1 cellular context compared by ENCODE assay signal in genomic region chr9:74952281-74953151, GRCh38.
A peak's percentile ranks its signal among the peaks of the same experiment; 100 is the strongest.
TF ChIP-seq lines count a peak whose summit lies in the region.

Gene C9orf40 (minus strand): TSS chr9:74952912. CDS start chr9:74952611, 301 bp downstream.

TF ChIP-seq in K562, 482 proteins besides CTCF, POLR2A, EP300 and RAD21 (continued from another document and continues in another):
- 0 out of 2 replicates have a peak, but pooled peaks have one; percentile 54 for TF ChIP-seq ZNF609 (CRISPR knock-in tag; IDR thresholded peaks at IDR 0.05; ENCODE audit: borderline replicate concordance)
- TF ChIP-seq POLR3G (IDR thresholded peaks at IDR 0.05; ENCODE audit: extremely low read depth, insufficient read length, insufficient replicate concordance) = no peak
- TF ChIP-seq KAT8 (IDR thresholded peaks at IDR 0.05; ENCODE audit: low read depth) = no peak
- no peak for TF ChIP-seq SIRT6 (IDR thresholded peaks at IDR 0.05; ENCODE audit: low read depth, low read length)
- TF ChIP-seq ZFP30 (CRISPR knock-in tag; IDR thresholded peaks at IDR 0.05; ENCODE audit: borderline replicate concordance) = no peak
- TF ChIP-seq MTA1 (IDR thresholded peaks at IDR 0.05; ENCODE audit: borderline replicate concordance) = no peak
- no peak for TF ChIP-seq CREBBP (IDR thresholded peaks at IDR 0.05; ENCODE audit: low read depth, low read length)
- TF ChIP-seq ZNF766 (CRISPR knock-in tag; conservative IDR thresholded peaks at IDR 0.05) = peak; percentile 65
- TF ChIP-seq ZBTB11 (CRISPR knock-in tag; IDR thresholded peaks at IDR 0.05) = peak in 1 of 3 experiments; percentile 56; a peak in 1 of 6 replicates
- no peak for TF ChIP-seq KLF1 (tag; IDR thresholded peaks at IDR 0.05)
- TF ChIP-seq MAX (CRISPR knock-in tag; IDR thresholded peaks at IDR 0.05) = peak; percentile 89
- no peak for TF ChIP-seq SIX5 (IDR thresholded peaks at IDR 0.05; ENCODE audit: borderline replicate concordance in 1 of 2, insufficient read depth in 1 of 2, low read depth in 1 of 2, low read length in 2 of 2)
- no peak for TF ChIP-seq SMAD2 (IDR thresholded peaks at IDR 0.05; ENCODE audit: low read depth, low read length)
- TF ChIP-seq ZMIZ1 (IDR thresholded peaks at IDR 0.05; ENCODE audit: low read depth in 2 of 2, low read length in 2 of 2) = no peak
- TF ChIP-seq HDAC1 (IDR thresholded peaks at IDR 0.05) = peak in 1 of 2 experiments; percentile 55; a peak in 2 of 4 replicates
- no peak for TF ChIP-seq ZNF354B (CRISPR knock-in tag; IDR thresholded peaks at IDR 0.05)
- no peak for TF ChIP-seq EZH2 (IDR thresholded peaks at IDR 0.05; ENCODE audit: borderline replicate concordance, low read depth, low read length)
- TF ChIP-seq ZNF395 (CRISPR knock-in tag; IDR thresholded peaks at IDR 0.05) = no peak
- no peak for TF ChIP-seq MAFK (IDR thresholded peaks at IDR 0.05; ENCODE audit: low read length)
- peak; percentile 47; the same call in 1 of the 2 replicates for TF ChIP-seq NKRF (IDR thresholded peaks at IDR 0.05; ENCODE audit: borderline replicate concordance)
- TF ChIP-seq NCOR1 (IDR thresholded peaks at IDR 0.05) = peak; percentile 3; the same call in 1 of the 2 replicates
- TF ChIP-seq PHB2 (IDR thresholded peaks at IDR 0.05; ENCODE audit: low read depth) = no peak
- TF ChIP-seq HOMEZ (CRISPR knock-in tag; IDR thresholded peaks at IDR 0.05) = no peak
- TF ChIP-seq SAP30 (IDR thresholded peaks at IDR 0.05; ENCODE audit: borderline replicate concordance, insufficient read depth, low read depth, low read length, poor library complexity, severe bottlenecking) = no peak
- peak in 1 of 2 experiments; percentile 66; a peak in 1 of 4 replicates for TF ChIP-seq MLLT1 (IDR thresholded peaks at IDR 0.05)
- no peak for TF ChIP-seq TEAD4 (IDR thresholded peaks at IDR 0.05; ENCODE audit: low read length)
- TF ChIP-seq TEAD4 (CRISPR knock-in tag; IDR thresholded peaks at IDR 0.05; ENCODE audit: borderline replicate concordance) = no peak
- no peak for TF ChIP-seq ZBTB34 (CRISPR knock-in tag; IDR thresholded peaks at IDR 0.05)
- TF ChIP-seq CXXC5 (CRISPR knock-in tag; IDR thresholded peaks at IDR 0.05) = peak; percentile 84
- TF ChIP-seq ZNF445 (CRISPR knock-in tag; IDR thresholded peaks at IDR 0.05; ENCODE audit: low read depth) = no peak
